30 cellular contexts compared by ENCODE assay signal in genomic region chr1:154855186-154855585, GRCh38. TPM values are rescaled to one million over a fixed set of nuclear protein-coding genes. Genes with fewer than 3 reads are reported as not detected.
"Had no signal": no experiment of that assay in that cellular context is flagged by ENCODE, and none has a peak within 500 bp of the region (broad histone marks: within the 10 kb centered on the region; RNA-seq: fewer than 3 reads in every experiment).

No MANE protein-coding gene starts in this region.

- DNase-seq: activated CD4-positive, alpha-beta memory T cell treated with anti-CD3 and anti-CD28 coated beads, Interleukin-2, amount 10 ng/mL, durations not matched to agents 7 days and 5 days; activated CD4-positive, alpha-beta T cell treated with anti-CD3 and anti-CD28 coated beads for 1 hour; activated CD4-positive, alpha-beta T cell treated with anti-CD3 and anti-CD28 coated beads, Interleukin-2, amount 10 ng/mL, durations not matched to agents 7 days and 5 days; activated naive CD8-positive, alpha-beta T cell treated with anti-CD3 and anti-CD28 coated beads, Interleukin-2, amount 50 U/mL, for 24 hours; activated T-cell treated with anti-CD3 and anti-CD28 coated beads, Interleukin-2, amount 50 U/mL, for 4 hours; amygdala; effector CD8-positive, alpha-beta T cell; islet precursor cell; left cardiac atrium; left ventricle myocardium superior; mammary epithelial cell; nephron progenitor cell; pancreas; sigmoid colon; stimulated activated CD4-positive, alpha-beta T cell treated with anti-CD3 and anti-CD28 coated beads, Interleukin-1b, Interleukin-23, amount 100 ng/mL, for 48 hours; stimulated activated CD4-positive, alpha-beta T cell treated with anti-CD3 and anti-CD28 coated beads, Interleukin-4, amount 100 ng/mL, for 4 hours; stimulated activated CD8-positive, alpha-beta memory T cell treated with anti-CD3 and anti-CD28 coated beads, Interleukin-4, amount 100 ng/mL, for 48 hours; stimulated activated naive B cell treated with anti-CD40 and anti-IgM and Interleukin-4, amounts not matched to agents 10 μg/mL and 1 μg/mL and 100 μg/mL, for 72 hours; stomach; T-helper 17 cell; tibial artery; upper lobe of right lung had no signal

- H3K27me3 Mint-ChIP-seq: activated CD4-positive, alpha-beta T cell treated with anti-CD3 and anti-CD28 coated beads, Interleukin-2, amount 10 ng/mL, durations not matched to agents 7 days and 5 days; activated naive CD4-positive, alpha-beta T cell treated with anti-CD3 and anti-CD28 coated beads, Interleukin-2, amount 50 U/mL, for 24 hours; stimulated activated naive B cell treated with anti-CD40 and anti-IgM and Interleukin-4, amounts not matched to agents 10 μg/mL and 1 μg/mL and 100 μg/mL, for 72 hours had no signal

- H3K4me1 ChIP-seq: breast epithelium, pancreas, prostate gland, stomach, tibial artery had no signal

- H3K79me2 ChIP-seq: hepatocyte had no signal

- H3K4me3 ChIP-seq: breast epithelium, gastroesophageal sphincter, hepatocyte, pancreas, prostate gland, sigmoid colon, smooth muscle cell, stomach, tibial artery, upper lobe of right lung had no signal

- H3K27ac ChIP-seq: breast epithelium, gastroesophageal sphincter, hepatocyte, pancreas, prostate gland, stomach, tibial artery, upper lobe of right lung had no signal

- H3K27ac Mint-ChIP-seq: activated CD4-positive, alpha-beta memory T cell treated with anti-CD3 and anti-CD28 coated beads, Interleukin-2, amount 10 ng/mL, durations not matched to agents 7 days and 5 days; activated CD4-positive, alpha-beta T cell treated with anti-CD3 and anti-CD28 coated beads, Interleukin-2, amount 10 ng/mL, durations not matched to agents 7 days and 5 days; activated naive CD4-positive, alpha-beta T cell treated with anti-CD3 and anti-CD28 coated beads, Interleukin-2, amount 50 U/mL, for 24 hours; activated naive CD8-positive, alpha-beta T cell treated with anti-CD3 and anti-CD28 coated beads, Interleukin-2, amount 50 U/mL, for 24 hours; activated T-helper 2 cell treated with anti-CD3 and anti-CD28 coated beads, Interferon-gamma antibody, Interleukin-2, Interleukin-4, amounts not matched to agents 10 μg/mL and 5 μg/mL and 100 μg/mL, durations not matched to agents 14 hours and 24 hours and 36 hours; nephron progenitor cell; stimulated activated naive B cell treated with anti-CD40 and anti-IgM and Interleukin-4, amounts not matched to agents 10 μg/mL and 1 μg/mL and 100 μg/mL, for 72 hours; T-helper 17 cell; WTC11 had no signal

- H3K27me3 ChIP-seq: hepatocyte, pancreas, sigmoid colon, upper lobe of right lung had no signal

- H3K4me3 Mint-ChIP-seq: activated CD4-positive, alpha-beta memory T cell treated with anti-CD3 and anti-CD28 coated beads, Interleukin-2, amount 10 ng/mL, durations not matched to agents 7 days and 5 days; activated CD4-positive, alpha-beta T cell treated with anti-CD3 and anti-CD28 coated beads, Interleukin-2, amount 10 ng/mL, durations not matched to agents 7 days and 5 days; activated naive CD4-positive, alpha-beta T cell treated with anti-CD3 and anti-CD28 coated beads, Interleukin-2, amount 50 U/mL, for 24 hours; activated naive CD8-positive, alpha-beta T cell treated with anti-CD3 and anti-CD28 coated beads, Interleukin-2, amount 50 U/mL, for 24 hours; activated T-cell treated with anti-CD3 and anti-CD28 coated beads, Interleukin-2, amount 50 U/mL, for 4 hours; nephron progenitor cell; stimulated activated naive B cell treated with anti-CD40 and anti-IgM and Interleukin-4, amounts not matched to agents 10 μg/mL and 1 μg/mL and 100 μg/mL, for 72 hours; T-helper 17 cell; WTC11 had no signal

- H3K36me3 Mint-ChIP-seq: activated naive CD4-positive, alpha-beta T cell treated with anti-CD3 and anti-CD28 coated beads, Interleukin-2, amount 50 U/mL, for 24 hours; stimulated activated naive B cell treated with anti-CD40 and anti-IgM and Interleukin-4, amounts not matched to agents 10 μg/mL and 1 μg/mL and 100 μg/mL, for 72 hours; WTC11 had no signal

- H3K4me2 ChIP-seq: hepatocyte, smooth muscle cell had no signal

- H2AFZ ChIP-seq: hepatocyte had no signal

- H3K36me3 ChIP-seq: breast epithelium, gastroesophageal sphincter, pancreas, prostate gland, sigmoid colon, stomach, tibial artery, upper lobe of right lung had no signal

- ATAC-seq: activated naive CD8-positive, alpha-beta T cell treated with anti-CD3 and anti-CD28 coated beads, Interleukin-2, amount 50 U/mL, for 24 hours; activated T-cell treated with anti-CD3 and anti-CD28 coated beads, Interleukin-2, amount 50 U/mL, for 4 hours; gastroesophageal sphincter; left cardiac atrium; left ventricle myocardium superior; pancreas; stimulated activated naive B cell treated with anti-CD40 and anti-IgM and Interleukin-4, amounts not matched to agents 10 μg/mL and 1 μg/mL and 100 μg/mL, for 72 hours; T-helper 17 cell; upper lobe of right lung; WTC11 had no signal

- H3K9me3 ChIP-seq: breast epithelium, gastroesophageal sphincter, pancreas, prostate gland, sigmoid colon, stomach, tibial artery, upper lobe of right lung had no signal

- H3K9me3 Mint-ChIP-seq: activated CD4-positive, alpha-beta memory T cell treated with anti-CD3 and anti-CD28 coated beads, Interleukin-2, amount 10 ng/mL, durations not matched to agents 7 days and 5 days; activated CD4-positive, alpha-beta T cell treated with anti-CD3 and anti-CD28 coated beads, Interleukin-2, amount 10 ng/mL, durations not matched to agents 7 days and 5 days; activated naive CD4-positive, alpha-beta T cell treated with anti-CD3 and anti-CD28 coated beads, Interleukin-2, amount 50 U/mL, for 24 hours; activated naive CD8-positive, alpha-beta T cell treated with anti-CD3 and anti-CD28 coated beads, Interleukin-2, amount 50 U/mL, for 24 hours; activated T-cell treated with anti-CD3 and anti-CD28 coated beads, Interleukin-2, amount 50 U/mL, for 4 hours; activated T-helper 2 cell treated with anti-CD3 and anti-CD28 coated beads, Interferon-gamma antibody, Interleukin-2, Interleukin-4, amounts not matched to agents 10 μg/mL and 5 μg/mL and 100 μg/mL, durations not matched to agents 14 hours and 24 hours and 36 hours; nephron progenitor cell; stimulated activated naive B cell treated with anti-CD40 and anti-IgM and Interleukin-4, amounts not matched to agents 10 μg/mL and 1 μg/mL and 100 μg/mL, for 72 hours; WTC11 had no signal

RNA-seq across cellular contexts. Expression of gene KCNN3, which starts 14.9 kb away (rescaled TPM):
- total RNA-seq: mammary epithelial cell had no signal
